In the genomic region with DNA sequence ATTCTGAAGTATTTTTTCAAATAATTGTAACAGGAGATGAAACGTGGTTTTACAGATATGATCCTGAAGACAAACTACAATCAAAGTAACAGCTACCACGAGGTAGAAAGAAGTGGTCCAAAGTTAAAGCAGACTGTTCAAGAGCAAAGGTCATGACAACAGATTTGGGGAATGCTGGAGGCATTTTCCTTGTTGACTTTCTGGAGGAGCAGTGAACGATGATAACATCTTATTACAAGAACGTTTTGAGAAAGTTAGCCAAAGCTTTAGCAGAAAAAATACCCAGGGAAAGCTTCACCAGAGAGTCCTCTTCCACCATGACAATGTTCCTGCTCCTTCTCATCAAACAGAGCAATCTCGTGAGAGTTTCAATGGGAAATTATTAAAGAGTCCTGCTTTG, we compare ENCODE assay signal across 1 cellular context.
TF ChIP-seq lines count a peak whose summit lies in the region.

No MANE protein-coding gene starts in this region.

TF ChIP-seq in H1, 55 proteins besides CTCF, POLR2A, EP300 and RAD21:
- TF ChIP-seq, protein P1, sequence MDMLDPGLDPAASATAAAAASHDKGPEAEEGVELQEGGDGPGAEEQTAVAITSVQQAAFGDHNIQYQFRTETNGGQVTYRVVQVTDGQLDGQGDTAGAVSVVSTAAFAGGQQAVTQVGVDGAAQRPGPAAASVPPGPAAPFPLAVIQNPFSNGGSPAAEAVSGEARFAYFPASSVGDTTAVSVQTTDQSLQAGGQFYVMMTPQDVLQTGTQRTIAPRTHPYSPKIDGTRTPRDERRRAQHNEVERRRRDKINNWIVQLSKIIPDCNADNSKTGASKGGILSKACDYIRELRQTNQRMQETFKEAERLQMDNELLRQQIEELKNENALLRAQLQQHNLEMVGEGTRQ (IDR thresholded peaks at IDR 0.05; ENCODE audit: low read length) = no peak
- TF ChIP-seq TCF12 (IDR thresholded peaks at IDR 0.05; ENCODE audit: low read depth, low read length) = no peak
- TF ChIP-seq SRF (IDR thresholded peaks at IDR 0.05; ENCODE audit: low read depth, low read length) = no peak
- no peak for TF ChIP-seq SIN3A (conservative IDR thresholded peaks at IDR 0.05 in 1 of 2, IDR thresholded peaks at IDR 0.05 in 1 of 2; ENCODE audit: low read depth in 1 of 2, low read length in 2 of 2)
- no peak for TF ChIP-seq ASH2L (IDR thresholded peaks at IDR 0.05; ENCODE audit: low read length)
- no peak for TF ChIP-seq KDM4A (IDR thresholded peaks at IDR 0.05; ENCODE audit: low read depth, low read length, severe bottlenecking)
- TF ChIP-seq, protein P2, sequence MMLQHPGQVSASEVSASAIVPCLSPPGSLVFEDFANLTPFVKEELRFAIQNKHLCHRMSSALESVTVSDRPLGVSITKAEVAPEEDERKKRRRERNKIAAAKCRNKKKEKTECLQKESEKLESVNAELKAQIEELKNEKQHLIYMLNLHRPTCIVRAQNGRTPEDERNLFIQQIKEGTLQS (IDR thresholded peaks at IDR 0.05; ENCODE audit: insufficient read depth, low read depth, low read length) = no peak
- no peak for TF ChIP-seq EGR1 (IDR thresholded peaks at IDR 0.05; ENCODE audit: borderline replicate concordance, low read depth, low read length)
- TF ChIP-seq RFX5 (IDR thresholded peaks at IDR 0.05; ENCODE audit: borderline replicate concordance, low read depth, low read length) = no peak
- TF ChIP-seq, protein P3, sequence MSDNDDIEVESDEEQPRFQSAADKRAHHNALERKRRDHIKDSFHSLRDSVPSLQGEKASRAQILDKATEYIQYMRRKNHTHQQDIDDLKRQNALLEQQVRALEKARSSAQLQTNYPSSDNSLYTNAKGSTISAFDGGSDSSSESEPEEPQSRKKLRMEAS (IDR thresholded peaks at IDR 0.05) = no peak
- TF ChIP-seq TBP (IDR thresholded peaks at IDR 0.05; ENCODE audit: low read depth, low read length) = no peak
- TF ChIP-seq RXRA (IDR thresholded peaks at IDR 0.05; ENCODE audit: insufficient read depth, low read depth, low read length) = no peak
